In the genomic region with DNA sequence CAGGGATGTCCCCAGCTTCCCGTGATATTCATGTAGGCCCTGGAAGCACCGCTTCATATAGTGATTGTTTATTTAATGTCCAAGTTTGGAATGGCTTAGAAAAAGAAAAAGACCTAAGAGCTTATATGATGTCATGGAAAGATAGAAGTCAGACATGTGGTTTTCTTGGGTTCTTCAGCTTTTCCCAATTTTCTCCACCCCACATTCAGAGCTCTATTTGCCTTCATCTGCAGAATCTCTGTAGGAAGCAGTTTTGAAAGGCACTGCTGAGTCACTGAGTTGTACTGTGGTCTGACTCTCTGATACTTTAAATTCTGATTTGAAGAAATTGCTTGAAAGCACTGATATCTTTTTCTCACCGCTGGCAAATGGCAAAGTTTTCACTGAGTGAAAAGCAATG, we compare ENCODE assay signal across 14 cellular contexts.
DNase-seq lines count a peak whose midpoint lies in the region; ATAC-seq and TF ChIP-seq lines count a peak whose summit lies in the region.
"Had no signal": no experiment of that assay in that cellular context is flagged by ENCODE, and none has a peak within 500 bp of the region (broad histone marks: within the 10 kb centered on the region; RNA-seq: fewer than 3 reads in every experiment).

No MANE protein-coding gene starts in this region.

- no peak overlapping the region for H2AFZ ChIP-seq in mesenchymal stem cell (ENCODE audit: low read depth, low read length)

- no peak for TF ChIP-seq POLR2A in upper lobe of left lung (IDR thresholded peaks at IDR 0.05)

- peak overlapping the region; percentile 75 to 89 for H3K4ac ChIP-seq in mesenchymal stem cell (ENCODE audit: low read depth in 1 of 2, low read length in 2 of 2)

- peaks cover 56% of the 10 kb centered on the region for H3K4me1 Mint-ChIP-seq in chondrocyte (ENCODE audit: low read depth)
- H3K4me1 Mint-ChIP-seq: activated CD8-positive, alpha-beta memory T cell treated with anti-CD3 and anti-CD28 coated beads, Interleukin-2, amount 10 ng/mL, durations not matched to agents 7 days and 5 days; activated naive CD8-positive, alpha-beta T cell treated with anti-CD3 and anti-CD28 coated beads, Interleukin-2, amount 10 ng/mL, durations not matched to agents 7 days and 5 days; H9 had no signal

- no peak overlapping the region for H2BK15ac ChIP-seq in mesenchymal stem cell (ENCODE audit: low read depth, poor library complexity, severe bottlenecking)

- H2BK120ac ChIP-seq in mesenchymal stem cell (ENCODE audit: low read depth, low read length): peak overlapping the region; percentile 89

- H3K27ac ChIP-seq in mesenchymal stem cell (ENCODE audit: low read length, poor library complexity, severe bottlenecking) (peak overlapping the region; percentile 65), upper lobe of left lung (peak overlapping the region in 3 of 4 donors; percentile 35 to 65 (median 51))

- H3K23ac ChIP-seq in mesenchymal stem cell (ENCODE audit: low read length in 2 of 2): no peak overlapping the region

- H3K4me3 ChIP-seq in mesenchymal stem cell (ENCODE audit: insufficient read depth in 1 of 2, low read depth in 1 of 2, low read length in 2 of 2) (no peak overlapping the region), upper lobe of left lung (no peak overlapping the region)

- WGBS in mesenchymal stem cell: 45% methylated on average over 2 of the region's 3 CpGs
- WGBS in upper lobe of left lung, 2 donors: 57 to 75% methylated on average over 3 of the region's 3 CpGs

- H3K4me3 Mint-ChIP-seq in chondrocyte (ENCODE audit: unreplicated experiment): no peak overlapping the region
- H3K4me3 Mint-ChIP-seq: activated CD8-positive, alpha-beta memory T cell treated with anti-CD3 and anti-CD28 coated beads, Interleukin-2, amount 10 ng/mL, durations not matched to agents 7 days and 5 days; activated naive CD8-positive, alpha-beta T cell treated with anti-CD3 and anti-CD28 coated beads, Interleukin-2, amount 10 ng/mL, durations not matched to agents 7 days and 5 days; H9 had no signal

- H3K4me1 ChIP-seq in mesenchymal stem cell (ENCODE audit: control insufficient read depth, insufficient read depth, low read depth, low read length): peaks cover 2% of the 10 kb centered on the region
- H3K4me1 ChIP-seq in upper lobe of left lung: peaks cover 5 to 22% (median 12%) of the 10 kb centered on the region in 4 donors

- H3K36me3 Mint-ChIP-seq in chondrocyte (ENCODE audit: low read depth): no peaks in the 10 kb centered on the region
- H3K36me3 Mint-ChIP-seq: activated CD8-positive, alpha-beta memory T cell treated with anti-CD3 and anti-CD28 coated beads, Interleukin-2, amount 10 ng/mL, durations not matched to agents 7 days and 5 days; activated naive CD8-positive, alpha-beta T cell treated with anti-CD3 and anti-CD28 coated beads, Interleukin-2, amount 10 ng/mL, durations not matched to agents 7 days and 5 days had no signal

- H4K91ac ChIP-seq in mesenchymal stem cell (ENCODE audit: low read length): peak overlapping the region; percentile 57

- H3K14ac ChIP-seq in mesenchymal stem cell (ENCODE audit: low read length in 2 of 2): no peak overlapping the region

- H3K36me3 ChIP-seq in mesenchymal stem cell (ENCODE audit: control insufficient read depth in 1 of 2, insufficient read depth in 2 of 2, low read depth in 1 of 2, low read length in 2 of 2) (no peaks in the 10 kb centered on the region), upper lobe of left lung (no peaks in the 10 kb centered on the region)

- no peak for TF ChIP-seq CTCF in chondrocyte (IDR thresholded peaks at IDR 0.05)
- TF ChIP-seq CTCF in upper lobe of left lung (IDR thresholded peaks at IDR 0.05): no peak

- no peaks in the 10 kb centered on the region for H3K9me3 Mint-ChIP-seq in chondrocyte (ENCODE audit: low read depth)
- H3K9me3 Mint-ChIP-seq: activated naive CD8-positive, alpha-beta T cell treated with anti-CD3 and anti-CD28 coated beads, Interleukin-2, amount 10 ng/mL, durations not matched to agents 7 days and 5 days had no signal

- peak overlapping the region; percentile 60 for H3K9ac ChIP-seq in mesenchymal stem cell (ENCODE audit: low read length)

- H3K79me1 ChIP-seq in mesenchymal stem cell (replicated peaks; ENCODE audit: low read length, poor library complexity, severe bottlenecking): no peaks in the 10 kb centered on the region

- TF ChIP-seq EP300 in upper lobe of left lung (IDR thresholded peaks at IDR 0.05): no peak

- H2BK5ac ChIP-seq in mesenchymal stem cell (ENCODE audit: low read depth, low read length, poor library complexity, severe bottlenecking): no peak overlapping the region

- no peaks in the 10 kb centered on the region for H3K27me3 ChIP-seq in mesenchymal stem cell (ENCODE audit: control insufficient read depth in 1 of 2, insufficient read depth in 1 of 2, low read length in 2 of 2)
- no peaks in the 10 kb centered on the region for H3K27me3 ChIP-seq in upper lobe of left lung

- peak overlapping the region; percentile 67 to 92 for H3K18ac ChIP-seq in mesenchymal stem cell (ENCODE audit: low read depth in 1 of 2, low read length in 2 of 2)

- no peak for ATAC-seq in upper lobe of left lung (ENCODE audit: low FRiP score in 2 of 2)
- no peak for ATAC-seq in GM21723 (IDR thresholded peaks at IDR 0.05; ENCODE audit: unreplicated experiment)
- ATAC-seq in HG02840 (IDR thresholded peaks at IDR 0.05; ENCODE audit: low FRiP score, unreplicated experiment): no peak
- ATAC-seq: activated CD8-positive, alpha-beta memory T cell treated with anti-CD3 and anti-CD28 coated beads, Interleukin-2, amount 10 ng/mL, durations not matched to agents 7 days and 5 days had no signal

- peak overlapping the region; percentile 94 for H3K27ac Mint-ChIP-seq in chondrocyte (ENCODE audit: unreplicated experiment)
- H3K27ac Mint-ChIP-seq: activated CD8-positive, alpha-beta memory T cell treated with anti-CD3 and anti-CD28 coated beads, Interleukin-2, amount 10 ng/mL, durations not matched to agents 7 days and 5 days; activated naive CD8-positive, alpha-beta T cell treated with anti-CD3 and anti-CD28 coated beads, Interleukin-2, amount 10 ng/mL, durations not matched to agents 7 days and 5 days had no signal

- no peaks in the 10 kb centered on the region for H3K27me3 Mint-ChIP-seq in chondrocyte (ENCODE audit: low read depth)
- H3K27me3 Mint-ChIP-seq: activated CD8-positive, alpha-beta memory T cell treated with anti-CD3 and anti-CD28 coated beads, Interleukin-2, amount 10 ng/mL, durations not matched to agents 7 days and 5 days; activated naive CD8-positive, alpha-beta T cell treated with anti-CD3 and anti-CD28 coated beads, Interleukin-2, amount 10 ng/mL, durations not matched to agents 7 days and 5 days had no signal

- no peaks in the 10 kb centered on the region for H3K9me3 ChIP-seq in mesenchymal stem cell (ENCODE audit: control insufficient read depth, low read length)
- H3K9me3 ChIP-seq in upper lobe of left lung: no peaks in the 10 kb centered on the region

- DNase-seq in M059J (ENCODE audit: low read depth) (peak; percentile 72), chondrocyte (ENCODE audit: low spot score) (no peak), mesenchymal stem cell (peak; percentile 94), upper lobe of left lung (no peak), NOMO-1 treated with dmso at 0.1 percent for 144 hours (lab: John Stamatoyannopoulos, UW; ENCODE audit: unreplicated experiment) (no peak), NCI-H2029 treated with DMSO at 0.1 percent for 48 hours (lab: John Stamatoyannopoulos, UW) (no peak)
- DNase-seq: activated CD8-positive, alpha-beta memory T cell treated with anti-CD3 and anti-CD28 coated beads, Interleukin-2, amount 10 ng/mL, durations not matched to agents 7 days and 5 days; activated naive CD8-positive, alpha-beta T cell treated with anti-CD3 and anti-CD28 coated beads, Interleukin-2, amount 10 ng/mL, durations not matched to agents 7 days and 5 days; H9; Kasumi-1; NCI-H2107; RPMI8226 had no signal

- no peak overlapping the region for H3K4me2 ChIP-seq in mesenchymal stem cell (ENCODE audit: low read length, poor library complexity, severe bottlenecking)

- H4K8ac ChIP-seq in mesenchymal stem cell (ENCODE audit: low read length): peak overlapping the region; percentile 65

- H2AK5ac ChIP-seq in mesenchymal stem cell (ENCODE audit: low read length, severe bottlenecking): peak overlapping the region; percentile 90

- H2BK12ac ChIP-seq in mesenchymal stem cell (ENCODE audit: low read length in 2 of 2): peak overlapping the region; percentile 76 to 97

Comparison
In these comparisons a context has a peak if more than half of its experiments do, and no peak if none do; other contexts are left out.
1. DNase-seq: peak in M059J (single experiment) and mesenchymal stem cell (single experiment); none in chondrocyte (single experiment), upper lobe of left lung (0 of 2), NOMO-1 treated with dmso at 0.1 percent for 144 hours (single experiment) and NCI-H2029 treated with DMSO at 0.1 percent for 48 hours (single experiment).